8 cellular contexts compared by ENCODE assay signal in the genomic region with DNA sequence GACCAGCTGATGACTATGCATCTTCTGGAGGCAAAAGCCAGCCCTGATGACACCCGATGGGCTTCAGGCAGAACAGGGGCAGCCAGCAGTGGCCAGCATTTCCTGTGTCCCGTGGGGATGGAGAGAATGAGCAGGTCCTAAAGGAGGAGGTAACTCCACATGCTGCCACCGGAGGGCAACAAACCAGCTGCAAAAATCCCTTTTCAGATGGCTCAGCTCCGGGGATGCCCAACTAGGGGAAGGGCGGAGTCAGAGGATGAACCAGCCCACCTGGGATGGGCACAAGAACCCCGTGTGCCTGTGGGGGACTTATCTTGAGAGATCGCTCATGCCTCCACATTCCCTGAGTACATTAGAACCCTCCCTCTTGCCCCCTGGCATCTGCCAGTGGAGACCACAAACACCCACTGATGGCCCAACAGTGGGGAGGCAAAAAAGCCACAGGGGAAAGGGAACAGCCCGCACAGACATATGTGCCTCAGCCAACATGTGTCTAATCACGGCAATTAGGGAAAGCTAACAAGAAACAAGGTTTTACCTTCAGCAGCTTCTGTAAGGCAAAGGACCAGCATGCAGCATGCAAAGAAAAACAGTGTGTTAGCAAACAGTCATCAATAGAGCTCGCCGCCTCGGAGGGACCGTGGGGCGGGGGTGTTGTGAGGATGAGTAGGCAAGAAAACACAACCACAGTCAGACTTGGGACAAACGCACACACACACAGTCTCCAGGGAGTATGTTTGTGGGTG.
DNase-seq lines count a peak whose midpoint lies in the region; ATAC-seq and TF ChIP-seq lines count a peak whose summit lies in the region.

No MANE protein-coding gene starts in this region.

- H3K9me3 ChIP-seq in CD4-positive, alpha-beta memory T cell (ENCODE audit: control insufficient read depth in 1 of 2, low read length in 2 of 2), result no peaks in the 10 kb centered on the region
- H3K9me3 ChIP-seq in OCI-LY7 (ENCODE audit: low read length), result no peaks in the 10 kb centered on the region

- no peak overlapping the region for H3K4me2 ChIP-seq in OCI-LY7 (ENCODE audit: low read length)

- intact Hi-C loops in CD4-positive, alpha-beta memory T cell (cut with micrococcal nuclease), result loop anchor here (2.0 kb wide), 1 partner anchor 469 kb away; no protein-coding TSS in a partner anchor
- intact Hi-C loops in OCI-LY7 (cut with micrococcal nuclease; ENCODE audit: unreplicated experiment), result no loop called here
- intact Hi-C loops in activated T-helper 2 cell treated with anti-CD3 and anti-CD28 coated beads, Interferon-gamma antibody, Interleukin-2, Interleukin-4, amounts not matched to agents 10 μg/mL and 5 μg/mL and 100 μg/mL, durations not matched to agents 14 hours and 24 hours and 36 hours (cut with micrococcal nuclease), result loop anchor here (10.0 kb wide), 1 partner anchor 391 kb away; the partner anchor contains the start of genes NEK8 and TLCD1

- H3K36me3 ChIP-seq in CD4-positive, alpha-beta memory T cell (ENCODE audit: insufficient read depth, low read length), result peaks cover 68% of the 10 kb centered on the region
- H3K36me3 ChIP-seq in OCI-LY7 (ENCODE audit: insufficient read depth, low read length), result peaks cover 70% of the 10 kb centered on the region

- ATAC-seq in GM19395 (IDR thresholded peaks at IDR 0.05; ENCODE audit: unreplicated experiment) (no peak), HG02759 (IDR thresholded peaks at IDR 0.05; ENCODE audit: unreplicated experiment) (no peak)

- H3K4me3 ChIP-seq in CD4-positive, alpha-beta memory T cell (ENCODE audit: low read length in 2 of 2), result no peak overlapping the region
- no peak overlapping the region for H3K4me3 ChIP-seq in OCI-LY7 (ENCODE audit: low read depth, low read length, poor library complexity, severe bottlenecking)

- CTCF ChIA-PET in CD4-positive, alpha-beta memory T cell (lab: Charles Lee; ENCODE audit: partially characterized antibody), result interaction anchor here (0.6 to 13.7 kb wide), 27 partner anchors 9 to 396 kb away, joined by 3 to 318 read pairs (median 7); partner anchors contain the start of genes NEK8, RPL23A and TLCD1
- CTCF ChIA-PET in OCI-LY7 (lab: Charles Lee; ENCODE audit: unreplicated experiment), result interaction anchor here (1.0 to 1.9 kb wide), 2 partner anchors 12 to 151 kb away, joined by 3 to 16 read pairs; no protein-coding TSS in a partner anchor

- peak; percentile 74 for TF ChIP-seq CTCF in OCI-LY7 (conservative IDR thresholded peaks at IDR 0.05; ENCODE audit: low read length)

- no TSS peak for BruUV-seq in OCI-LY7 (replicated peaks; lab: Mats Ljungman, UMichigan)

- POLR2A ChIA-PET in CD4-positive, alpha-beta memory T cell (lab: Charles Lee; ENCODE audit: partially characterized antibody), result interaction anchor here (0.6 to 4.1 kb wide), 8 partner anchors 13 to 389 kb away, joined by 3 to 17 read pairs (median 4); no protein-coding TSS in a partner anchor
- POLR2A ChIA-PET in OCI-LY7 (lab: Charles Lee), result no interaction called here

- H3K79me2 ChIP-seq in OCI-LY7 (ENCODE audit: insufficient read depth, low read depth, low read length), result no peaks in the 10 kb centered on the region

- H3K4me1 ChIP-seq in CD4-positive, alpha-beta memory T cell (ENCODE audit: insufficient read depth, low read length), result peaks cover 4% of the 10 kb centered on the region
- H3K4me1 ChIP-seq in OCI-LY7 (ENCODE audit: insufficient read depth, low read length, poor library complexity, severe bottlenecking), result no peaks in the 10 kb centered on the region

- H3K27ac Mint-ChIP-seq in CD4-positive, alpha-beta memory T cell, result peak overlapping the region in 1 of 7 donors; percentile 76
- H3K27ac Mint-ChIP-seq in activated T-helper 2 cell treated with anti-CD3 and anti-CD28 coated beads, Interferon-gamma antibody, Interleukin-2, Interleukin-4, amounts not matched to agents 10 μg/mL and 5 μg/mL and 100 μg/mL, durations not matched to agents 14 hours and 24 hours and 36 hours, result no peak overlapping the region

- no peaks in the 10 kb centered on the region for H4K20me1 ChIP-seq in OCI-LY7 (ENCODE audit: insufficient read depth, low read length)

- H3K9me3 Mint-ChIP-seq in CD4-positive, alpha-beta memory T cell, result peaks cover 0 to 2% (median 0%) of the 10 kb centered on the region in 8 donors
- H3K9me3 Mint-ChIP-seq in activated T-helper 2 cell treated with anti-CD3 and anti-CD28 coated beads, Interferon-gamma antibody, Interleukin-2, Interleukin-4, amounts not matched to agents 10 μg/mL and 5 μg/mL and 100 μg/mL, durations not matched to agents 14 hours and 24 hours and 36 hours, result no peaks in the 10 kb centered on the region

- no peaks in the 10 kb centered on the region for H3K27me3 Mint-ChIP-seq in CD4-positive, alpha-beta memory T cell
- H3K27me3 Mint-ChIP-seq in activated T-helper 2 cell treated with anti-CD3 and anti-CD28 coated beads, Interferon-gamma antibody, Interleukin-2, Interleukin-4, amounts not matched to agents 10 μg/mL and 5 μg/mL and 100 μg/mL, durations not matched to agents 14 hours and 24 hours and 36 hours (ENCODE audit: low read depth), result no peaks in the 10 kb centered on the region

- no peak overlapping the region for H3K27ac ChIP-seq in CD4-positive, alpha-beta memory T cell (ENCODE audit: low read depth, low read length)
- no peak overlapping the region for H3K27ac ChIP-seq in OCI-LY7 (ENCODE audit: low read depth, low read length, poor library complexity, severe bottlenecking)
- H3K27ac ChIP-seq in substantia nigra (ENCODE audit: low read depth, low read length, poor library complexity, severe bottlenecking), result peak overlapping the region; percentile 54

- DNase-seq in CD4-positive, alpha-beta memory T cell, result peak in 3 of 5 donors; percentile 7 to 53 (median 16)
- peak; percentile 64 for DNase-seq in HK-2 (ENCODE audit: unreplicated experiment)
- DNase-seq in OCI-LY7 (ENCODE audit: low spot score), result peak; percentile 35
- DNase-seq in activated T-helper 2 cell treated with anti-CD3 and anti-CD28 coated beads, Interferon-gamma antibody, Interleukin-2, Interleukin-4, amounts not matched to agents 10 μg/mL and 5 μg/mL and 100 μg/mL, durations not matched to agents 14 hours and 24 hours and 36 hours (ENCODE audit: low spot score), result peak; percentile 26
- peak; percentile 45 for DNase-seq in iris pigment epithelial cell (ENCODE audit: low read depth)
- peak in 3 of 49 donors; percentile 17 to 29 (median 19) for DNase-seq in substantia nigra (lab: John Stamatoyannopoulos, UW)

- no peak overlapping the region for H3K4me3 Mint-ChIP-seq in CD4-positive, alpha-beta memory T cell
- no peak overlapping the region for H3K4me3 Mint-ChIP-seq in activated T-helper 2 cell treated with anti-CD3 and anti-CD28 coated beads, Interferon-gamma antibody, Interleukin-2, Interleukin-4, amounts not matched to agents 10 μg/mL and 5 μg/mL and 100 μg/mL, durations not matched to agents 14 hours and 24 hours and 36 hours (ENCODE audit: low read depth)

- no peaks in the 10 kb centered on the region for H3K9me2 ChIP-seq in OCI-LY7 (ENCODE audit: insufficient read depth, low read length)

- H3K4me1 Mint-ChIP-seq in CD4-positive, alpha-beta memory T cell, result peaks cover 4 to 9% (median 8%) of the 10 kb centered on the region in 4 donors
- peaks cover 3% of the 10 kb centered on the region for H3K4me1 Mint-ChIP-seq in activated T-helper 2 cell treated with anti-CD3 and anti-CD28 coated beads, Interferon-gamma antibody, Interleukin-2, Interleukin-4, amounts not matched to agents 10 μg/mL and 5 μg/mL and 100 μg/mL, durations not matched to agents 14 hours and 24 hours and 36 hours (ENCODE audit: low read depth)

- no peaks in the 10 kb centered on the region for H3K27me3 ChIP-seq in CD4-positive, alpha-beta memory T cell (ENCODE audit: insufficient read depth, low read length)

- H2AFZ ChIP-seq in OCI-LY7 (ENCODE audit: low read length), result no peak overlapping the region

- peaks cover 23 to 59% of the 10 kb centered on the region in 2 donors for H3K36me3 Mint-ChIP-seq in CD4-positive, alpha-beta memory T cell
- peaks cover 44% of the 10 kb centered on the region for H3K36me3 Mint-ChIP-seq in activated T-helper 2 cell treated with anti-CD3 and anti-CD28 coated beads, Interferon-gamma antibody, Interleukin-2, Interleukin-4, amounts not matched to agents 10 μg/mL and 5 μg/mL and 100 μg/mL, durations not matched to agents 14 hours and 24 hours and 36 hours (ENCODE audit: low read depth)
